1 cellular context compared by ENCODE assay signal in the genomic region with DNA sequence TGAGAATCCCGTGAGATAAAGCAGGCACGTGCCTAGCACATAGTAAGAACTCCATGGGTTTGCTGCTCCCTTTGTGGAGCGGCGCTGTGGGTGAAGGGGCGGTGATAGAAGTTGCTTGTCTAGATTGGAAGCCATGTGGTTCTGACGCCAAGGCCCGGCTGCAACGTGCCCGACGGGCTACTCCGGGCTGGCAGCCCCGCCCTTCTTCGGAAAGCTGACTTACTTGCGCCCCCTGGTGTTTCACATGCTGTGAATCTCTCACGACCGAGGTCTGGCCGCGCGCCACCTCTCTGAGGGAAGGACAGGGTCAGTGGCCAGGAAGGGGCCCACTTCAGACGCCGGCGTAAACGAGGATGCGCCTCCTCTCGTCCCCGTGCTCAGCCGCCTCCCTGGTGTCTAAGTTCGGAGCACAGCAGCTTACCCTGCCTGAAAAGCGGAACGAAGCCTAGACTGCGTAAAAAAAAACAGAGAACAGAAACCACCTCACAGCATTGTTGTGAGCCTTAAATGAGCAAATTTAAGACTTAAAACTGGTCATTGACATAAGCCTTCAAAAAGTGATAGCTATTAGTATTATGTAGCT.
TF ChIP-seq lines count a peak whose summit lies in the region.

No MANE protein-coding gene starts in this region.

TF ChIP-seq in K562, 482 proteins besides CTCF, POLR2A, EP300 and RAD21 (continued from another document and continues in another):
- TF ChIP-seq, protein P1, sequence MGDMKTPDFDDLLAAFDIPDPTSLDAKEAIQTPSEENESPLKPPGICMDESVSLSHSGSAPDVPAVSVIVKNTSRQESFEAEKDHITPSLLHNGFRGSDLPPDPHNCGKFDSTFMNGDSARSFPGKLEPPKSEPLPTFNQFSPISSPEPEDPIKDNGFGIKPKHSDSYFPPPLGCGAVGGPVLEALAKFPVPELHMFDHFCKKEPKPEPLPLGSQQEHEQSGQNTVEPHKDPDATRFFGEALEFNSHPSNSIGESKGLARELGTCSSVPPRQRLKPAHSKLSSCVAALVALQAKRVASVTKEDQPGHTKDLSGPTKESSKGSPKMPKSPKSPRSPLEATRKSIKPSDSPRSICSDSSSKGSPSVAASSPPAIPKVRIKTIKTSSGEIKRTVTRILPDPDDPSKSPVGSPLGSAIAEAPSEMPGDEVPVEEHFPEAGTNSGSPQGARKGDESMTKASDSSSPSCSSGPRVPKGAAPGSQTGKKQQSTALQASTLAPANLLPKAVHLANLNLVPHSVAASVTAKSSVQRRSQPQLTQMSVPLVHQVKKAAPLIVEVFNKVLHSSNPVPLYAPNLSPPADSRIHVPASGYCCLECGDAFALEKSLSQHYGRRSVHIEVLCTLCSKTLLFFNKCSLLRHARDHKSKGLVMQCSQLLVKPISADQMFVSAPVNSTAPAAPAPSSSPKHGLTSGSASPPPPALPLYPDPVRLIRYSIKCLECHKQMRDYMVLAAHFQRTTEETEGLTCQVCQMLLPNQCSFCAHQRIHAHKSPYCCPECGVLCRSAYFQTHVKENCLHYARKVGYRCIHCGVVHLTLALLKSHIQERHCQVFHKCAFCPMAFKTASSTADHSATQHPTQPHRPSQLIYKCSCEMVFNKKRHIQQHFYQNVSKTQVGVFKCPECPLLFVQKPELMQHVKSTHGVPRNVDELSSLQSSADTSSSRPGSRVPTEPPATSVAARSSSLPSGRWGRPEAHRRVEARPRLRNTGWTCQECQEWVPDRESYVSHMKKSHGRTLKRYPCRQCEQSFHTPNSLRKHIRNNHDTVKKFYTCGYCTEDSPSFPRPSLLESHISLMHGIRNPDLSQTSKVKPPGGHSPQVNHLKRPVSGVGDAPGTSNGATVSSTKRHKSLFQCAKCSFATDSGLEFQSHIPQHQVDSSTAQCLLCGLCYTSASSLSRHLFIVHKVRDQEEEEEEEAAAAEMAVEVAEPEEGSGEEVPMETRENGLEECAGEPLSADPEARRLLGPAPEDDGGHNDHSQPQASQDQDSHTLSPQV (IDR thresholded peaks at IDR 0.05): peak; percentile 73; the same call in 1 of the 2 replicates
- TF ChIP-seq MYNN (IDR thresholded peaks at IDR 0.05) (peak; percentile 67; the same call in 1 of the 2 replicates), MYNN (CRISPR knock-in tag; IDR thresholded peaks at IDR 0.05) (no peak), ZNF197 (CRISPR knock-in tag; IDR thresholded peaks at IDR 0.05; ENCODE audit: low read depth) (no peak), ZNF76 (CRISPR knock-in tag; IDR thresholded peaks at IDR 0.05; ENCODE audit: borderline replicate concordance) (no peak), GABPA (tag; conservative IDR thresholded peaks at IDR 0.05; ENCODE audit: low read depth) (no peak; the same call in 1 of the 2 replicates), ZNF583 (CRISPR knock-in tag; IDR thresholded peaks at IDR 0.05) (peak; percentile 33; the same call in 1 of the 2 replicates), GATAD2A (IDR thresholded peaks at IDR 0.05) (no peak), BHLHE40 (IDR thresholded peaks at IDR 0.05; ENCODE audit: low read length) (peak; percentile 89), NFE2 (IDR thresholded peaks at IDR 0.05; ENCODE audit: low read depth) (no peak), FOS (IDR thresholded peaks at IDR 0.05; ENCODE audit: extremely low read depth, insufficient read length) (no peak), KDM2B (CRISPR knock-in tag; IDR thresholded peaks at IDR 0.05) (no peak), TRIM24 (IDR thresholded peaks at IDR 0.05) (no peak), NR1H2 (CRISPR knock-in tag; IDR thresholded peaks at IDR 0.05) (no peak), XRCC4 (IDR thresholded peaks at IDR 0.05; ENCODE audit: extremely low read depth, insufficient read depth, insufficient read length) (no peak), MBD2 (IDR thresholded peaks at IDR 0.05; ENCODE audit: borderline replicate concordance, low read depth) (no peak), NBN (IDR thresholded peaks at IDR 0.05; ENCODE audit: low read depth) (peak; percentile 78; the same call in 1 of the 2 replicates), CAMTA2 (CRISPR knock-in tag; conservative IDR thresholded peaks at IDR 0.05) (0 out of 2 replicates have a peak, but pooled peaks have one; percentile 41), ZNF75A (CRISPR knock-in tag; IDR thresholded peaks at IDR 0.05) (no peak), NCOA1 (IDR thresholded peaks at IDR 0.05; ENCODE audit: low read depth) (no peak), NR2F6 (CRISPR knock-in tag; IDR thresholded peaks at IDR 0.05) (no peak), HDAC3 (IDR thresholded peaks at IDR 0.05; ENCODE audit: borderline replicate concordance, partially characterized antibody) (no peak), L3MBTL2 (IDR thresholded peaks at IDR 0.05) (peak; percentile 98), ZNF212 (CRISPR knock-in tag; IDR thresholded peaks at IDR 0.05) (no peak), ATF1 (CRISPR knock-in tag; IDR thresholded peaks at IDR 0.05) (no peak), ATF1 (tag; IDR thresholded peaks at IDR 0.05) (peak; percentile 80), TEAD4 (IDR thresholded peaks at IDR 0.05; ENCODE audit: low read length) (peak; percentile 52), TEAD4 (CRISPR knock-in tag; IDR thresholded peaks at IDR 0.05; ENCODE audit: borderline replicate concordance) (peak; percentile 91; the same call in 1 of the 2 replicates), SMAD3 (CRISPR knock-in tag; conservative IDR thresholded peaks at IDR 0.05) (no peak), RFX5 (IDR thresholded peaks at IDR 0.05; ENCODE audit: low read depth, low read length) (no peak), ZBTB17 (CRISPR knock-in tag; IDR thresholded peaks at IDR 0.05) (no peak), ZNF699 (CRISPR knock-in tag; IDR thresholded peaks at IDR 0.05; ENCODE audit: insufficient replicate concordance) (no peak), ZNF263 (CRISPR knock-in tag; IDR thresholded peaks at IDR 0.05; ENCODE audit: borderline replicate concordance) (peak; percentile 94), MAFK (IDR thresholded peaks at IDR 0.05; ENCODE audit: low read length) (no peak), RBM25 (IDR thresholded peaks at IDR 0.05; ENCODE audit: low read depth, low read length, severe bottlenecking) (no peak)
- TF ChIP-seq, protein P2, sequence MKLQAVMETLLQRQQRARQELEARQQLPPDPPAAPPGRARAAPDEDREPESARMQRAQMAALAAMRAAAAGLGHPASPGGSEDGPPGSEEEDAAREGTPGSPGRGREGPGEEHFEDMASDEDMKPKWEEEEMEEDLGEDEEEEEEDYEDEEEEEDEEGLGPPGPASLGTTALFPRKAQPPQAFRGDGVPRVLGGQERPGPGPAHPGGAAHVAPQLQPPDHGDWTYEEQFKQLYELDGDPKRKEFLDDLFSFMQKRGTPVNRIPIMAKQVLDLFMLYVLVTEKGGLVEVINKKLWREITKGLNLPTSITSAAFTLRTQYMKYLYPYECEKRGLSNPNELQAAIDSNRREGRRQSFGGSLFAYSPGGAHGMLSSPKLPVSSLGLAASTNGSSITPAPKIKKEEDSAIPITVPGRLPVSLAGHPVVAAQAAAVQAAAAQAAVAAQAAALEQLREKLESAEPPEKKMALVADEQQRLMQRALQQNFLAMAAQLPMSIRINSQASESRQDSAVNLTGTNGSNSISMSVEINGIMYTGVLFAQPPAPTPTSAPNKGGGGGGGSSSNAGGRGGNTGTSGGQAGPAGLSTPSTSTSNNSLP (IDR thresholded peaks at IDR 0.05; ENCODE audit: borderline replicate concordance, low read depth, low read length): no peak
- TF ChIP-seq, protein P3, sequence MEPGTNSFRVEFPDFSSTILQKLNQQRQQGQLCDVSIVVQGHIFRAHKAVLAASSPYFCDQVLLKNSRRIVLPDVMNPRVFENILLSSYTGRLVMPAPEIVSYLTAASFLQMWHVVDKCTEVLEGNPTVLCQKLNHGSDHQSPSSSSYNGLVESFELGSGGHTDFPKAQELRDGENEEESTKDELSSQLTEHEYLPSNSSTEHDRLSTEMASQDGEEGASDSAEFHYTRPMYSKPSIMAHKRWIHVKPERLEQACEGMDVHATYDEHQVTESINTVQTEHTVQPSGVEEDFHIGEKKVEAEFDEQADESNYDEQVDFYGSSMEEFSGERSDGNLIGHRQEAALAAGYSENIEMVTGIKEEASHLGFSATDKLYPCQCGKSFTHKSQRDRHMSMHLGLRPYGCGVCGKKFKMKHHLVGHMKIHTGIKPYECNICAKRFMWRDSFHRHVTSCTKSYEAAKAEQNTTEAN (CRISPR knock-in tag; IDR thresholded peaks at IDR 0.05): peak; percentile 72; the same call in 1 of the 2 replicates
- TF ChIP-seq, protein P4, sequence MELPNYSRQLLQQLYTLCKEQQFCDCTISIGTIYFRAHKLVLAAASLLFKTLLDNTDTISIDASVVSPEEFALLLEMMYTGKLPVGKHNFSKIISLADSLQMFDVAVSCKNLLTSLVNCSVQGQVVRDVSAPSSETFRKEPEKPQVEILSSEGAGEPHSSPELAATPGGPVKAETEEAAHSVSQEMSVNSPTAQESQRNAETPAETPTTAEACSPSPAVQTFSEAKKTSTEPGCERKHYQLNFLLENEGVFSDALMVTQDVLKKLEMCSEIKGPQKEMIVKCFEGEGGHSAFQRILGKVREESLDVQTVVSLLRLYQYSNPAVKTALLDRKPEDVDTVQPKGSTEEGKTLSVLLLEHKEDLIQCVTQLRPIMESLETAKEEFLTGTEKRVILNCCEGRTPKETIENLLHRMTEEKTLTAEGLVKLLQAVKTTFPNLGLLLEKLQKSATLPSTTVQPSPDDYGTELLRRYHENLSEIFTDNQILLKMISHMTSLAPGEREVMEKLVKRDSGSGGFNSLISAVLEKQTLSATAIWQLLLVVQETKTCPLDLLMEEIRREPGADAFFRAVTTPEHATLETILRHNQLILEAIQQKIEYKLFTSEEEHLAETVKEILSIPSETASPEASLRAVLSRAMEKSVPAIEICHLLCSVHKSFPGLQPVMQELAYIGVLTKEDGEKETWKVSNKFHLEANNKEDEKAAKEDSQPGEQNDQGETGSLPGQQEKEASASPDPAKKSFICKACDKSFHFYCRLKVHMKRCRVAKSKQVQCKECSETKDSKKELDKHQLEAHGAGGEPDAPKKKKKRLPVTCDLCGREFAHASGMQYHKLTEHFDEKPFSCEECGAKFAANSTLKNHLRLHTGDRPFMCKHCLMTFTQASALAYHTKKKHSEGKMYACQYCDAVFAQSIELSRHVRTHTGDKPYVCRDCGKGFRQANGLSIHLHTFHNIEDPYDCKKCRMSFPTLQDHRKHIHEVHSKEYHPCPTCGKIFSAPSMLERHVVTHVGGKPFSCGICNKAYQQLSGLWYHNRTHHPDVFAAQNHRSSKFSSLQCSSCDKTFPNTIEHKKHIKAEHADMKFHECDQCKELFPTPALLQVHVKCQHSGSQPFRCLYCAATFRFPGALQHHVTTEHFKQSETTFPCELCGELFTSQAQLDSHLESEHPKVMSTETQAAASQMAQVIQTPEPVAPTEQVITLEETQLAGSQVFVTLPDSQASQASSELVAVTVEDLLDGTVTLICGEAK (IDR thresholded peaks at IDR 0.05): no peak
- TF ChIP-seq, protein P4 (CRISPR knock-in tag; IDR thresholded peaks at IDR 0.05): no peak
- TF ChIP-seq, protein P5, sequence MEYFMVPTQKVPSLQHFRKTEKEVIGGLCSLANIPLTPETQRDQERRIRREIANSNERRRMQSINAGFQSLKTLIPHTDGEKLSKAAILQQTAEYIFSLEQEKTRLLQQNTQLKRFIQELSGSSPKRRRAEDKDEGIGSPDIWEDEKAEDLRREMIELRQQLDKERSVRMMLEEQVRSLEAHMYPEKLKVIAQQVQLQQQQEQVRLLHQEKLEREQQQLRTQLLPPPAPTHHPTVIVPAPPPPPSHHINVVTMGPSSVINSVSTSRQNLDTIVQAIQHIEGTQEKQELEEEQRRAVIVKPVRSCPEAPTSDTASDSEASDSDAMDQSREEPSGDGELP (CRISPR knock-in tag; IDR thresholded peaks at IDR 0.05; ENCODE audit: borderline replicate concordance): peak; percentile 90
- TF ChIP-seq, protein P6, sequence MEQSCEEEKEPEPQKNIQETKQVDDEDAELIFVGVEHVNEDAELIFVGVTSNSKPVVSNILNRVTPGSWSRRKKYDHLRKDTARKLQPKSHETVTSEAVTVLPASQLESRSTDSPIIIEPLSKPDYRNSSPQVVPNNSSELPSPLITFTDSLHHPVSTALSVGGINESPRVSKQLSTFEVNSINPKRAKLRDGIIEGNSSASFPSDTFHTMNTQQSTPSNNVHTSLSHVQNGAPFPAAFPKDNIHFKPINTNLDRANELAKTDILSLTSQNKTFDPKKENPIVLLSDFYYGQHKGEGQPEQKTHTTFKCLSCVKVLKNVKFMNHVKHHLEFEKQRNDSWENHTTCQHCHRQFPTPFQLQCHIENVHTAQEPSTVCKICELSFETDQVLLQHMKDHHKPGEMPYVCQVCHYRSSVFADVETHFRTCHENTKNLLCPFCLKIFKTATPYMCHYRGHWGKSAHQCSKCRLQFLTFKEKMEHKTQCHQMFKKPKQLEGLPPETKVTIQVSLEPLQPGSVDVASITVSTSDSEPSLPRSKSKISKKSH (CRISPR knock-in tag; IDR thresholded peaks at IDR 0.05): no peak
- TF ChIP-seq, protein P7, sequence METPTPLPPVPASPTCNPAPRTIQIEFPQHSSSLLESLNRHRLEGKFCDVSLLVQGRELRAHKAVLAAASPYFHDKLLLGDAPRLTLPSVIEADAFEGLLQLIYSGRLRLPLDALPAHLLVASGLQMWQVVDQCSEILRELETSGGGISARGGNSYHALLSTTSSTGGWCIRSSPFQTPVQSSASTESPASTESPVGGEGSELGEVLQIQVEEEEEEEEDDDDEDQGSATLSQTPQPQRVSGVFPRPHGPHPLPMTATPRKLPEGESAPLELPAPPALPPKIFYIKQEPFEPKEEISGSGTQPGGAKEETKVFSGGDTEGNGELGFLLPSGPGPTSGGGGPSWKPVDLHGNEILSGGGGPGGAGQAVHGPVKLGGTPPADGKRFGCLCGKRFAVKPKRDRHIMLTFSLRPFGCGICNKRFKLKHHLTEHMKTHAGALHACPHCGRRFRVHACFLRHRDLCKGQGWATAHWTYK (CRISPR knock-in tag; IDR thresholded peaks at IDR 0.05): no peak
